ENCODE assay signal across 16 cellular contexts in genomic region chr5:102591650-102592049, GRCh38.
DNase-seq lines count a peak whose midpoint lies in the region; ATAC-seq and TF ChIP-seq lines count a peak whose summit lies in the region.
"Had no signal": no experiment of that assay in that cellular context is flagged by ENCODE, and none has a peak within 500 bp of the region (broad histone marks: within the 10 kb centered on the region; RNA-seq: fewer than 3 reads in every experiment).

No MANE protein-coding gene starts in this region.

- POLR2A ChIA-PET in Caco-2 (lab: Charles Lee), result no interaction called here

- no peak overlapping the region for H3K4me3 ChIP-seq in Caco-2 (ENCODE audit: low read depth, low read length)
- H3K4me3 ChIP-seq: ascending aorta, hepatocyte, psoas muscle, tibial artery had no signal

- peaks cover 9% of the 10 kb centered on the region for H3K4me1 ChIP-seq in Caco-2
- H3K4me1 ChIP-seq: ascending aorta, psoas muscle, tibial artery had no signal

- no peaks in the 10 kb centered on the region for H3K27me3 ChIP-seq in Caco-2 (replicated peaks; ENCODE audit: control insufficient read depth, insufficient read depth, low read length)
- H3K27me3 ChIP-seq: ascending aorta, hepatocyte, tibial artery had no signal

- no peaks in the 10 kb centered on the region for H3K36me3 Mint-ChIP-seq in Caco-2 (ENCODE audit: insufficient read depth, unreplicated experiment)
- H3K36me3 Mint-ChIP-seq in stimulated activated memory B cell treated with anti-CD40 and anti-IgM and Interleukin-4, amounts not matched to agents 10 μg/mL and 1 μg/mL and 100 μg/mL, for 72 hours, result no peaks in the 10 kb centered on the region
- H3K36me3 Mint-ChIP-seq: memory B cell had no signal

- DNase-seq in Caco-2, result no peak
- no peak for DNase-seq in NCI-H446 treated with DMSO at 0.1 percent for 48 hours (lab: John Stamatoyannopoulos, UW)
- DNase-seq: endodermal cell, NCI-H146, psoas muscle, T-helper 1 cell, tibial artery had no signal

- no peaks in the 10 kb centered on the region for H3K27me3 Mint-ChIP-seq in Caco-2 (ENCODE audit: insufficient read depth, unreplicated experiment)
- no peaks in the 10 kb centered on the region for H3K27me3 Mint-ChIP-seq in stimulated activated memory B cell treated with anti-CD40 and anti-IgM and Interleukin-4, amounts not matched to agents 10 μg/mL and 1 μg/mL and 100 μg/mL, for 72 hours

- H3K4me3 Mint-ChIP-seq in Caco-2 (ENCODE audit: unreplicated experiment), result no peak overlapping the region
- H3K4me3 Mint-ChIP-seq in stimulated activated memory B cell treated with anti-CD40 and anti-IgM and Interleukin-4, amounts not matched to agents 10 μg/mL and 1 μg/mL and 100 μg/mL, for 72 hours, result no peak overlapping the region
- H3K4me3 Mint-ChIP-seq: endodermal cell, memory B cell had no signal

- no peaks in the 10 kb centered on the region for H3K9me3 ChIP-seq in Caco-2
- H3K9me3 ChIP-seq: ascending aorta, psoas muscle, tibial artery had no signal

- intact Hi-C loops in Caco-2 (cut with micrococcal nuclease; ENCODE audit: unreplicated experiment), result no loop called here

- peak; percentile 48 for ATAC-seq in GM18520 (IDR thresholded peaks at IDR 0.05; ENCODE audit: unreplicated experiment)
- peak; percentile 86 for ATAC-seq in GM19452 (IDR thresholded peaks at IDR 0.05; ENCODE audit: unreplicated experiment)
- peak; percentile 76 for ATAC-seq in HG02852 (IDR thresholded peaks at IDR 0.05; ENCODE audit: unreplicated experiment)
- peak; percentile 70 for ATAC-seq in HG03469 (IDR thresholded peaks at IDR 0.05; ENCODE audit: unreplicated experiment)
- ATAC-seq in HG03045 (IDR thresholded peaks at IDR 0.05; ENCODE audit: unreplicated experiment), result no peak
- no peak for ATAC-seq in stimulated activated memory B cell treated with anti-CD40 and anti-IgM and Interleukin-4, amounts not matched to agents 10 μg/mL and 1 μg/mL and 100 μg/mL, for 72 hours
- ATAC-seq: psoas muscle had no signal

- H3K27ac Mint-ChIP-seq in Caco-2 (ENCODE audit: unreplicated experiment), result no peak overlapping the region
- H3K27ac Mint-ChIP-seq in stimulated activated memory B cell treated with anti-CD40 and anti-IgM and Interleukin-4, amounts not matched to agents 10 μg/mL and 1 μg/mL and 100 μg/mL, for 72 hours, result no peak overlapping the region
- H3K27ac Mint-ChIP-seq: endodermal cell, memory B cell had no signal

- CTCF ChIA-PET in Caco-2 (lab: Charles Lee), result no interaction called here

- H3K4me1 Mint-ChIP-seq in Caco-2 (ENCODE audit: low read depth, unreplicated experiment), result peaks cover 6% of the 10 kb centered on the region
- H3K4me1 Mint-ChIP-seq in stimulated activated memory B cell treated with anti-CD40 and anti-IgM and Interleukin-4, amounts not matched to agents 10 μg/mL and 1 μg/mL and 100 μg/mL, for 72 hours, result no peaks in the 10 kb centered on the region
- H3K4me1 Mint-ChIP-seq: endodermal cell, memory B cell had no signal

- no TSS peak for BruUV-seq in Caco-2 (replicated peaks; lab: Mats Ljungman, UMichigan)

- no peaks in the 10 kb centered on the region for H3K36me3 ChIP-seq in Caco-2 (ENCODE audit: control insufficient read depth, insufficient read depth, low read length)
- H3K36me3 ChIP-seq: ascending aorta, tibial artery had no signal

- TF ChIP-seq CTCF in Caco-2 (IDR thresholded peaks at IDR 0.05; ENCODE audit: insufficient read depth in 1 of 2, low read depth in 1 of 2, low read length in 1 of 2, severe bottlenecking in 1 of 2, unreplicated experiment in 1 of 2), result no peak

- H3K9me3 Mint-ChIP-seq in Caco-2 (ENCODE audit: unreplicated experiment), result peaks cover 12% of the 10 kb centered on the region
- peaks cover 5% of the 10 kb centered on the region for H3K9me3 Mint-ChIP-seq in stimulated activated memory B cell treated with anti-CD40 and anti-IgM and Interleukin-4, amounts not matched to agents 10 μg/mL and 1 μg/mL and 100 μg/mL, for 72 hours

Comparison
In these comparisons a context has a peak if more than half of its experiments do, and no peak if none do; other contexts are left out.
1. ATAC-seq: peak in GM18520 (single experiment), GM19452 (single experiment), HG02852 (single experiment) and HG03469 (single experiment); none in HG03045 (single experiment) and stimulated activated memory B cell treated with anti-CD40 and anti-IgM and Interleukin-4, amounts not matched to agents 10 μg/mL and 1 μg/mL and 100 μg/mL, for 72 hours (single experiment).